In genomic region chr15:86040360-86041095, GRCh38 we compare ENCODE assay signal across 36 cellular contexts. TPM values are rescaled to one million over a fixed set of nuclear protein-coding genes. Genes with fewer than 3 reads are reported as not detected.
DNase-seq lines count a peak whose midpoint lies in the region; ATAC-seq and TF ChIP-seq lines count a peak whose summit lies in the region.
"Had no signal": no experiment of that assay in that cellular context is flagged by ENCODE, and none has a peak within 500 bp of the region (broad histone marks: within the 10 kb centered on the region; RNA-seq: fewer than 3 reads in every experiment).

No MANE protein-coding gene starts in this region.

- peak; percentile 28 for DNase-seq in H7
- DNase-seq in anterior cingulate cortex (lab: John Stamatoyannopoulos, UW) = peak in 30 of 58 donors; percentile 4 to 72 (median 30)
- DNase-seq in iPS-NIHi7 (ENCODE audit: extremely low spot score) = peak; percentile 52
- no peak for DNase-seq in psoas muscle
- no peak for DNase-seq in NCI-H2029 (lab: John Stamatoyannopoulos, UW)
- DNase-seq: activated CD4-positive, alpha-beta T cell treated with anti-CD3 and anti-CD28 coated beads, Interleukin-2, amount 10 ng/mL, durations not matched to agents 24 days and 14 days; activated naive CD4-positive, alpha-beta T cell treated with anti-CD3 and anti-CD28 coated beads for 36 hours; activated T-cell treated with anti-CD3 and anti-CD28 coated beads, Interleukin-2, amount 50 U/mL, for 24 hours; adrenal gland; effector memory CD8-positive, alpha-beta T cell; foreskin fibroblast; GF-D8; HFFc6; immature natural killer cell; Kasumi-1; left lung; MV-4-11; naive B cell; NCI-H146; NCI-H510A treated with DMSO at 0.1 percent for 48 hours; NK-92 treated with Interleukin-12 subunit alpha and Interleukin-12 subunit beta, amount 100 ng/mL, for 24 hours; occipital lobe; SHP77; spleen had no signal

- no peaks in the 10 kb centered on the region for H3K9me3 ChIP-seq in psoas muscle
- H3K9me3 ChIP-seq: adrenal gland; BLaER1 treated with 17β-estradiol and CSF1 and Interleukin-3, amounts not matched to agents 10 nM and 100 nM; breast epithelium; left lung; right atrium auricular region; spleen had no signal

- WGBS in psoas muscle, 3 donors = 77 to 91% (median 82%) methylated on average over 6 of the region's 6 CpGs

- intact Hi-C loops in psoas muscle (cut with DNase I) = no loop called here

- ATAC-seq in psoas muscle = peak in 2 of 4 donors; percentile 47 to 56
- ATAC-seq in GM21447 (IDR thresholded peaks at IDR 0.05; ENCODE audit: unreplicated experiment) = no peak
- no peak for ATAC-seq in HG03378 (IDR thresholded peaks at IDR 0.05; ENCODE audit: unreplicated experiment)
- ATAC-seq: effector memory CD8-positive, alpha-beta T cell; esophagus mucosa; left lung; Panc1 had no signal

- no peak overlapping the region for H3K27ac ChIP-seq in psoas muscle
- H3K27ac ChIP-seq: adrenal gland; BLaER1 treated with 17β-estradiol and CSF1 and Interleukin-3, amounts not matched to agents 10 nM and 100 nM; breast epithelium; coronary artery; left lung; right atrium auricular region; spleen; VCaP had no signal

- no peaks in the 10 kb centered on the region for H3K36me3 ChIP-seq in H7 (replicated peaks; ENCODE audit: control insufficient read depth, insufficient read depth, low read length)
- no peaks in the 10 kb centered on the region for H3K36me3 ChIP-seq in psoas muscle (ENCODE audit: insufficient read depth in 1 of 2, low read depth in 1 of 2)
- H3K36me3 ChIP-seq: adrenal gland; BLaER1 treated with 17β-estradiol and CSF1 and Interleukin-3, amounts not matched to agents 10 nM and 100 nM; breast epithelium; left lung; right atrium auricular region; spleen had no signal

- no peaks in the 10 kb centered on the region for H3K4me1 ChIP-seq in psoas muscle
- H3K4me1 ChIP-seq: adrenal gland, breast epithelium, left lung, right atrium auricular region, spleen had no signal

- H3K4me3 ChIP-seq in H7 (ENCODE audit: insufficient read depth, low read depth, low read length) (no peak overlapping the region), psoas muscle (no peak overlapping the region)
- H3K4me3 ChIP-seq: adrenal gland; BLaER1 treated with 17β-estradiol and CSF1 and Interleukin-3, amounts not matched to agents 10 nM and 100 nM; breast epithelium; coronary artery; left lung; right atrium auricular region; spleen had no signal

- TF ChIP-seq CTCF in psoas muscle (IDR thresholded peaks at IDR 0.05) = peak; percentile 20

- H3K27me3 ChIP-seq in H7 (ENCODE audit: control insufficient read depth, insufficient read depth, low read length) = no peaks in the 10 kb centered on the region
- H3K27me3 ChIP-seq in psoas muscle (ENCODE audit: insufficient read depth in 3 of 3, low read length in 2 of 3) = no peaks in the 10 kb centered on the region
- H3K27me3 ChIP-seq: BLaER1 treated with 17β-estradiol and CSF1 and Interleukin-3, amounts not matched to agents 10 nM and 100 nM; left lung; right atrium auricular region had no signal

RNA-seq across cellular contexts. Expression of gene AGBL1, which starts 39.1 kb away (rescaled TPM):
- not detected in 2 replicates for total RNA-seq in H7 (2014; rRNA removed; shearing (Covaris generic))
- 10 to 100 TPM in 3 of 4 donors, 1 to 10 TPM in 1; 6.6 to 34.8 (median 15.6) TPM for total RNA-seq in psoas muscle
- 1 to 10 TPM in 2 of 3 donors, under 1 TPM in 1; 0.96 to 3.1 (median 1.9) TPM for polyA plus RNA-seq in psoas muscle
- total RNA-seq: activated CD4-positive, alpha-beta T cell treated with anti-CD3 and anti-CD28 coated beads, Interleukin-2, amount 10 ng/mL, durations not matched to agents 24 days and 14 days; activated CD8-positive, alpha-beta memory T cell treated with anti-CD3 and anti-CD28 coated beads for 36 hours; activated naive CD4-positive, alpha-beta T cell treated with anti-CD3 and anti-CD28 coated beads for 36 hours; breast epithelium; esophagus mucosa; HFFc6; mesenteric fat pad; right atrium auricular region; spleen had no signal
- polyA plus RNA-seq: AG04450, immature natural killer cell, spleen had no signal

Comparison
In these comparisons a context has a peak if more than half of its experiments do, and no peak if none do; other contexts are left out.
1. DNase-seq: peak in H7 (single experiment), anterior cingulate cortex (30 of 58) and iPS-NIHi7 (single experiment); none in psoas muscle (0 of 2) and NCI-H2029 (single experiment).